In genomic region chr9:136796238-136796774, GRCh38 we compare ENCODE assay signal across 20 cellular contexts. TPM values are rescaled to one million over a fixed set of nuclear protein-coding genes. Genes with fewer than 3 reads are reported as not detected.
A peak's percentile ranks its signal among the peaks of the same experiment; 100 is the strongest.
DNase-seq lines count a peak whose midpoint lies in the region; ATAC-seq, FAIRE-seq and TF ChIP-seq lines count a peak whose summit lies in the region.
"Had no signal": no experiment of that assay in that cellular context is flagged by ENCODE, and none has a peak within 500 bp of the region (broad histone marks: within the 10 kb centered on the region; RNA-seq: fewer than 3 reads in every experiment).

CCDC183 (plus strand) TSS chr9:136796338; CDS start chr9:136796398, 60 bp downstream.

- H3K4me3 ChIP-seq in SK-N-SH (ENCODE audit: low read depth in 2 of 2, low read length in 1 of 2): no peak within 1 kb of the TSS
- no peak within 1 kb of the TSS for H3K4me3 ChIP-seq in OCI-LY7 (ENCODE audit: low read depth, low read length, poor library complexity, severe bottlenecking)
- H3K4me3 ChIP-seq in right cardiac atrium (ENCODE audit: low read length): no peak within 1 kb of the TSS
- no peak within 1 kb of the TSS for H3K4me3 ChIP-seq in small intestine (ENCODE audit: low read depth in 1 of 2, low read length in 2 of 2)
- H3K4me3 ChIP-seq: pancreas had no signal

- TF ChIP-seq RAD21 in SK-N-SH (IDR thresholded peaks at IDR 0.05; ENCODE audit: low read length): no peak

- no peaks in the 10 kb centered on the region for H3K27me3 Mint-ChIP-seq in progenitor cell of endocrine pancreas
- H3K27me3 Mint-ChIP-seq: activated naive CD4-positive, alpha-beta T cell treated with anti-CD3 and anti-CD28 coated beads, Interleukin-2, amount 50 U/mL, for 24 hours had no signal

- DNase-seq in SK-N-SH (no peak), OCI-LY7 (ENCODE audit: low spot score) (no peak), right cardiac atrium (no peak), progenitor cell of endocrine pancreas (ENCODE audit: low spot score, unreplicated experiment) (no peak), MV-4-11 (lab: John Stamatoyannopoulos, UW) (no peak), small intestine (no peak)
- DNase-seq: 8988T; activated CD8-positive, alpha-beta memory T cell treated with anti-CD3 and anti-CD28 coated beads, Interleukin-2, amount 50 U/mL, for 48 hours; foreskin fibroblast; mammary epithelial cell; NCI-H187; NCI-H510A treated with DMSO at 0.1 percent for 48 hours had no signal

- H3K36me3 ChIP-seq in SK-N-SH (replicated peaks in 1 of 2; ENCODE audit: control insufficient read depth in 1 of 2, insufficient read depth in 2 of 2, low read length in 1 of 2): peaks cover 0 to 9% of the 10 kb centered on the region in 2 experiments
- no peaks in the 10 kb centered on the region for H3K36me3 ChIP-seq in OCI-LY7 (ENCODE audit: insufficient read depth, low read length)
- no peaks in the 10 kb centered on the region for H3K36me3 ChIP-seq in small intestine (ENCODE audit: control insufficient read depth in 2 of 2, insufficient read depth in 2 of 2, low read length in 2 of 2)
- H3K36me3 ChIP-seq: pancreas had no signal

- BruUV-seq in OCI-LY7 (replicated peaks; lab: Mats Ljungman, UMichigan): no TSS peak

- intact Hi-C loops in OCI-LY7 (cut with micrococcal nuclease; ENCODE audit: unreplicated experiment): no loop called here
- intact Hi-C loops in right cardiac atrium (cut with DNase I): loop anchor here in 1 of 4 donors (10.0 kb wide), 1 partner anchor 148 kb away; the partner anchor contains the start of genes C8G and FBXW5

- H3K4me1 ChIP-seq in SK-N-SH (ENCODE audit: control insufficient read depth in 1 of 2, insufficient read depth in 2 of 2, low read depth in 1 of 2, low read length in 1 of 2) (peaks cover 5 to 54% of the 10 kb centered on the region in 2 experiments; a peak in 2 of 4 replicates), OCI-LY7 (ENCODE audit: insufficient read depth, low read length, poor library complexity, severe bottlenecking) (peaks cover 50% of the 10 kb centered on the region), right cardiac atrium (ENCODE audit: control insufficient read depth, insufficient read depth, low read length) (peaks cover 5% of the 10 kb centered on the region), small intestine (ENCODE audit: control insufficient read depth in 2 of 2, insufficient read depth in 1 of 2, low read depth in 1 of 2, low read length in 1 of 2) (peaks cover 0 to 3% of the 10 kb centered on the region in 2 donors)

- H3K9me3 Mint-ChIP-seq in progenitor cell of endocrine pancreas (ENCODE audit: low read depth): no peaks in the 10 kb centered on the region
- H3K9me3 Mint-ChIP-seq: activated naive CD4-positive, alpha-beta T cell treated with anti-CD3 and anti-CD28 coated beads, Interleukin-2, amount 50 U/mL, for 24 hours had no signal

- peaks cover 4% of the 10 kb centered on the region for H3K36me3 Mint-ChIP-seq in progenitor cell of endocrine pancreas (ENCODE audit: insufficient read depth)

- H3F3A ChIP-seq in SK-N-SH (replicated peaks; ENCODE audit: insufficient read depth): peaks cover 14% of the 10 kb centered on the region

- H3K27ac ChIP-seq in SK-N-SH (ENCODE audit: low read depth in 2 of 2, low read length in 1 of 2) (peak within 1 kb of the TSS in 1 of 2 experiments; percentile 91; a peak in 2 of 4 replicates), OCI-LY7 (ENCODE audit: low read depth, low read length, poor library complexity, severe bottlenecking) (peak within 1 kb of the TSS; percentile 71), right cardiac atrium (ENCODE audit: low read length) (peak within 1 kb of the TSS; percentile 43), small intestine (ENCODE audit: low read depth in 1 of 2, low read length in 1 of 2) (no peak within 1 kb of the TSS)

- H3K4me3 Mint-ChIP-seq in progenitor cell of endocrine pancreas (ENCODE audit: low read depth): peak within 1 kb of the TSS; percentile 49
- H3K4me3 Mint-ChIP-seq: activated naive CD4-positive, alpha-beta T cell treated with anti-CD3 and anti-CD28 coated beads, Interleukin-2, amount 50 U/mL, for 24 hours had no signal

- H3K9me2 ChIP-seq in SK-N-SH (no peaks in the 10 kb centered on the region), OCI-LY7 (ENCODE audit: insufficient read depth, low read length) (no peaks in the 10 kb centered on the region)

- POLR2A ChIA-PET in SK-N-SH (lab: Yijun Ruan, JAX) (no interaction called here), OCI-LY7 (lab: Charles Lee) (interaction anchor here (0.7 kb wide), 1 partner anchor 258 kb away, joined by 4 read pairs; no protein-coding TSS in a partner anchor)

- TF ChIP-seq CTCF in SK-N-SH (IDR thresholded peaks at IDR 0.05) (no peak), OCI-LY7 (conservative IDR thresholded peaks at IDR 0.05; ENCODE audit: low read length) (no peak), progenitor cell of endocrine pancreas (IDR thresholded peaks at IDR 0.05; ENCODE audit: unreplicated experiment) (no peak)

- ATAC-seq in SK-N-SH treated with all-trans-retinoic acid at 6 μM for 48 hours (no peak), right cardiac atrium (no peak), GM19467 (IDR thresholded peaks at IDR 0.05; ENCODE audit: unreplicated experiment) (no peak)
- ATAC-seq: activated CD4-positive, CD25-positive, alpha-beta regulatory T cell treated with anti-CD3 and anti-CD28 coated beads, Interleukin-2, amount 50 U/mL, for 24 hours; pancreas had no signal

- H3K4me1 Mint-ChIP-seq in progenitor cell of endocrine pancreas (ENCODE audit: low read depth): peaks cover 33% of the 10 kb centered on the region

- H3K79me2 ChIP-seq in SK-N-SH (ENCODE audit: insufficient read depth): peaks cover 11% of the 10 kb centered on the region
- H3K79me2 ChIP-seq in OCI-LY7 (ENCODE audit: insufficient read depth, low read depth, low read length): no peaks in the 10 kb centered on the region

- no peak for FAIRE-seq in small intestine (lab: Jason Lieb, UNC)
- FAIRE-seq: endometrium, GM12892, pancreas had no signal

- no peaks in the 10 kb centered on the region for H3K9me3 ChIP-seq in SK-N-SH
- H3K9me3 ChIP-seq in OCI-LY7 (ENCODE audit: low read length): no peaks in the 10 kb centered on the region
- no peaks in the 10 kb centered on the region for H3K9me3 ChIP-seq in right cardiac atrium (ENCODE audit: control insufficient read depth, low read length)
- no peaks in the 10 kb centered on the region for H3K9me3 ChIP-seq in small intestine (ENCODE audit: control insufficient read depth, low read depth)
- H3K9me3 ChIP-seq: pancreas had no signal

- H2AFZ ChIP-seq in SK-N-SH (ENCODE audit: low read depth) (no peak within 1 kb of the TSS), OCI-LY7 (ENCODE audit: low read length) (no peak within 1 kb of the TSS)

- no peak within 1 kb of the TSS for H3K4me2 ChIP-seq in SK-N-SH
- H3K4me2 ChIP-seq in OCI-LY7 (ENCODE audit: low read length): peak within 1 kb of the TSS; percentile 67

- TF ChIP-seq EP300 in SK-N-SH (IDR thresholded peaks at IDR 0.05; ENCODE audit: borderline replicate concordance in 1 of 2, low read depth in 1 of 2, low read length in 1 of 2): no peak

- H3K27ac Mint-ChIP-seq in progenitor cell of endocrine pancreas: peak within 1 kb of the TSS; percentile 88
- H3K27ac Mint-ChIP-seq: activated naive CD4-positive, alpha-beta T cell treated with anti-CD3 and anti-CD28 coated beads, Interleukin-2, amount 50 U/mL, for 24 hours had no signal

- CTCF ChIA-PET in SK-N-SH (lab: Yijun Ruan, JAX) (interaction anchor here (0.7 to 1.7 kb wide), 4 partner anchors 37 to 239 kb away, joined by 3 to 8 read pairs (median 4); partner anchors contain the start of gene AJM1), OCI-LY7 (lab: Charles Lee; ENCODE audit: unreplicated experiment) (interaction anchor here (0.9 kb wide), 1 partner anchor 233 kb away, joined by 3 read pairs; no protein-coding TSS in a partner anchor)

- H4K20me1 ChIP-seq in SK-N-SH (ENCODE audit: insufficient read depth) (peaks cover 5% of the 10 kb centered on the region; the same call in 1 of the 2 replicates), OCI-LY7 (ENCODE audit: insufficient read depth, low read length) (no peaks in the 10 kb centered on the region)

- WGBS in SK-N-SH (ENCODE audit: low lambda C conversion rate): 71% methylated on average over 4 of the region's 5 CpGs
- whole genome bisulfite sequencing in right cardiac atrium: 29% methylated on average over 5 of the region's 5 CpGs
- 37 to 50% (median 44%) methylated on average over 5 of the region's 5 CpGs for WGBS in small intestine, 3 donors

- no peak within 1 kb of the TSS for H3K9ac ChIP-seq in SK-N-SH

- H3K27me3 ChIP-seq in SK-N-SH (ENCODE audit: insufficient read depth) (no peaks in the 10 kb centered on the region), right cardiac atrium (ENCODE audit: control insufficient read depth, insufficient read depth) (no peaks in the 10 kb centered on the region), small intestine (ENCODE audit: control insufficient read depth in 2 of 2, insufficient read depth in 2 of 2, low read length in 2 of 2) (peaks cover 0 to 3% of the 10 kb centered on the region in 2 donors)
- H3K27me3 ChIP-seq: pancreas had no signal

TF ChIP-seq in SK-N-SH treated with all-trans-retinoic acid at 6 μM for 48 hours, 23 proteins besides CTCF, POLR2A, EP300 and RAD21:
- TF ChIP-seq ZFP3 (CRISPR knock-in tag; IDR thresholded peaks at IDR 0.05): 0 out of 2 replicates have a peak, but pooled peaks have one; percentile 26
- TF ChIP-seq ARNTL (CRISPR knock-in tag; IDR thresholded peaks at IDR 0.05; ENCODE audit: borderline replicate concordance, low read depth): no peak
- TF ChIP-seq ZFP30 (CRISPR knock-in tag; IDR thresholded peaks at IDR 0.05): no peak
- no peak for TF ChIP-seq TCF4 (CRISPR knock-in tag; IDR thresholded peaks at IDR 0.05; ENCODE audit: borderline replicate concordance)

TF ChIP-seq in SK-N-SH, 30 proteins besides CTCF, POLR2A, EP300 and RAD21 (continues in another document):
- no peak for TF ChIP-seq POLR2AphosphoS5 (IDR thresholded peaks at IDR 0.05; ENCODE audit: low read depth, low read length)
- no peak for TF ChIP-seq MAX (IDR thresholded peaks at IDR 0.05; ENCODE audit: low read depth)

RNA-seq across cellular contexts. Expression of gene CCDC183, which starts in this region (rescaled TPM):
- 5.3 and 6.8 TPM in 2 replicates for polyA plus RNA-seq in SK-N-SH (2012; rRNA removed)
- polyA plus RNA-seq in SK-N-SH (2012; cell fraction: cytosol; rRNA removed): 0.77 and 1.0 TPM in 2 replicates
- 53.5 and 54.8 TPM in 2 replicates for polyA plus RNA-seq in SK-N-SH (2012; cell fraction: nucleus; rRNA removed)
- 1.3 and 2.2 TPM in 2 replicates for total RNA-seq in OCI-LY7 (2014; rRNA removed; shearing (Covaris generic))
- total RNA-seq in OCI-LY7 (2022): 0.44 and 0.88 TPM in 2 replicates
- 1 to 10 TPM; 2.0 to 5.0 (median 2.6) TPM for total RNA-seq in right cardiac atrium
- 3.8 TPM for polyA plus RNA-seq in right cardiac atrium
- 9.0 and 9.5 TPM in 2 replicates for total RNA-seq in progenitor cell of endocrine pancreas
- 1 to 10 TPM in 2 of 3 donors, under 1 TPM in 1; 0.40 to 2.7 (median 1.6) TPM for polyA plus RNA-seq in small intestine
- total RNA-seq: G401 had no signal

Comparison
In these comparisons a context has a peak if more than half of its experiments do, and no peak if none do; other contexts are left out.
1. H3K27ac ChIP-seq: peak in OCI-LY7 (single experiment) and right cardiac atrium (single experiment); none in small intestine (0 of 2).